In the genomic region with DNA sequence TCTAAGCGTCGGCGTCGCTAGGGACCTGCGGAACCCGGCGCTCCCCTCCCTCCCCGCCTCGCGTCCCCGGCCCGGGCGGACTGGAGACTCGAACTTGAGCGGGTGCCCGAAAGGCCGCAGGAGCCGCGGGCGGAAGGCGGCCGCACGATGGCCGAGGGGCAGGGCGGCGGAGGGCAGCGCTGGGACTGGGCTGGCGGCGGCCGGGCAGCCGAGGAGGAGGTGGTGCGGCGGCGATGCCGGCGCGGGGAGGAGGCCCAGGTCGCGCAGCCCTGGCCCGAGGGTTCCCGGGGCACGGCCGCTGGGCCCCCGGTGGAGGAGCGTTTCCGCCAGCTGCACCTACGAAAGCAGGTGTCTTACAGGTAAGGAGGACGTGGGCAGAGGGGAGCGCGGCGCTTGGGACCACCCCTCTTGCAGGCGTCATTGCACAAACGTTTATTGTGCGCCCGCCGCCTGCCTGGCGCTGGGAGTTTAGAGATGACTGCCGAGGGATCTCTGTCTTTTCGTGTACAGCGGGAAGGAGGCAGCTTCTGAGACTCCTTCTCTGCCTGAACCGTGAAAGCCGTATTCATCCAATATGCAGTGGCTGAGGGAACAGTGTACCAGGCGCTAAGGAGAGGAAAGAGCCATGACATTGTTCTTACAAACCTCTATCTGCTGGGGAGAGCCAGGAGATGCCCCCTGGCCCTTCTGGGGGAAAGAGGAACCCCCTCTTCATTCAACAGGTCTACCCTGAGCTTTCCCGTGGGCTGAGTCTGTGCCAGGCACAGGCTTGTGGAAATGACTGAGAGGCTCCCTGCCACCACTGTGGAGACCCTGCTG, we compare ENCODE assay signal across 8 cellular contexts. TPM values are rescaled to one million over a fixed set of nuclear protein-coding genes. Genes with fewer than 3 reads are reported as not detected.
DNase-seq lines count a peak whose midpoint lies in the region; ATAC-seq and TF ChIP-seq lines count a peak whose summit lies in the region.

No MANE protein-coding gene starts in this region.

- ATAC-seq in activated CD8-positive, alpha-beta T cell treated with anti-CD3 and anti-CD28 coated beads, Interleukin-2, amount 10 ng/mL, durations not matched to agents 7 days and 5 days, result peak; percentile 31
- ATAC-seq in GM18520 (IDR thresholded peaks at IDR 0.05; ENCODE audit: unreplicated experiment) (no peak), HG03520 (IDR thresholded peaks at IDR 0.05; ENCODE audit: unreplicated experiment) (no peak)

- 5% methylated on average over 60 of the region's 64 CpGs for WGBS in smooth muscle cell (ENCODE audit: low lambda C conversion rate)

- H2AFZ ChIP-seq in smooth muscle cell (ENCODE audit: low read depth), result peak overlapping the region; percentile 54

- CTCF ChIA-PET in activated CD8-positive, alpha-beta T cell treated with anti-CD3 and anti-CD28 coated beads, Interleukin-2, amount 10 ng/mL, durations not matched to agents 7 days and 5 days (lab: Charles Lee), result interaction anchor here (1.1 to 8.3 kb wide), 3 partner anchors 11 to 38 kb away, joined by 4 to 92 read pairs (median 58); partner anchors contain the start of gene DGKZ

- H3K9me3 ChIP-seq in left ventricle myocardium inferior (replicated peaks) (no peaks in the 10 kb centered on the region), smooth muscle cell (replicated peaks; ENCODE audit: low read depth) (no peaks in the 10 kb centered on the region)

- POLR2A ChIA-PET in activated CD8-positive, alpha-beta T cell treated with anti-CD3 and anti-CD28 coated beads, Interleukin-2, amount 10 ng/mL, durations not matched to agents 7 days and 5 days (lab: Charles Lee), result interaction anchor here (0.6 to 1.5 kb wide), 3 partner anchors 12 to 90 kb away, joined by 3 to 6 read pairs (median 3); no protein-coding TSS in a partner anchor

- peaks cover 11% of the 10 kb centered on the region for H3F3A ChIP-seq in smooth muscle cell (ENCODE audit: low read depth)

- peaks cover 36% of the 10 kb centered on the region for H3K4me1 ChIP-seq in left ventricle myocardium inferior
- peaks cover 29% of the 10 kb centered on the region for H3K4me1 ChIP-seq in smooth muscle cell (ENCODE audit: low read depth)

- H3K27ac ChIP-seq in left ventricle myocardium inferior (replicated peaks), result no peak overlapping the region
- no peak overlapping the region for H3K27ac ChIP-seq in smooth muscle cell (ENCODE audit: low read depth)

- TF ChIP-seq CTCF in left ventricle myocardium inferior (IDR thresholded peaks at IDR 0.05; ENCODE audit: borderline replicate concordance), result no peak
- TF ChIP-seq CTCF in smooth muscle cell (IDR thresholded peaks at IDR 0.05; ENCODE audit: borderline replicate concordance, insufficient read depth, poor library complexity, severe bottlenecking), result no peak

- intact Hi-C loops in left ventricle myocardium inferior (cut with micrococcal nuclease), result no loop called here

- H3K27me3 ChIP-seq in left ventricle myocardium inferior (ENCODE audit: low read depth), result peaks cover 27% of the 10 kb centered on the region
- peaks cover 4% of the 10 kb centered on the region for H3K27me3 ChIP-seq in smooth muscle cell (ENCODE audit: low read depth)

- H3K9me3 Mint-ChIP-seq in activated CD8-positive, alpha-beta T cell treated with anti-CD3 and anti-CD28 coated beads, Interleukin-2, amount 10 ng/mL, durations not matched to agents 7 days and 5 days (ENCODE audit: insufficient read depth), result no peaks in the 10 kb centered on the region

- peaks cover 3% of the 10 kb centered on the region for H3K36me3 Mint-ChIP-seq in activated CD8-positive, alpha-beta T cell treated with anti-CD3 and anti-CD28 coated beads, Interleukin-2, amount 10 ng/mL, durations not matched to agents 7 days and 5 days (ENCODE audit: low read depth)

- H3K4me2 ChIP-seq in smooth muscle cell, result peak overlapping the region; percentile 97

- H3K9ac ChIP-seq in smooth muscle cell (ENCODE audit: low read depth), result no peak overlapping the region

- peak overlapping the region; percentile 71 for H3K4me3 ChIP-seq in left ventricle myocardium inferior
- peak overlapping the region; percentile 63 for H3K4me3 ChIP-seq in smooth muscle cell

- peaks cover 46% of the 10 kb centered on the region for H3K4me1 Mint-ChIP-seq in activated CD8-positive, alpha-beta T cell treated with anti-CD3 and anti-CD28 coated beads, Interleukin-2, amount 10 ng/mL, durations not matched to agents 7 days and 5 days (ENCODE audit: low read depth)

- H3K79me2 ChIP-seq in smooth muscle cell (ENCODE audit: low read depth), result no peaks in the 10 kb centered on the region

- peaks cover 45% of the 10 kb centered on the region for H3K27me3 Mint-ChIP-seq in activated CD8-positive, alpha-beta T cell treated with anti-CD3 and anti-CD28 coated beads, Interleukin-2, amount 10 ng/mL, durations not matched to agents 7 days and 5 days (ENCODE audit: low read depth)

- H3K36me3 ChIP-seq in left ventricle myocardium inferior (no peaks in the 10 kb centered on the region), smooth muscle cell (ENCODE audit: low read depth) (no peaks in the 10 kb centered on the region)

- H4K20me1 ChIP-seq in smooth muscle cell (ENCODE audit: low read depth), result no peaks in the 10 kb centered on the region

- DNase-seq in NCI-H2227 (lab: John Stamatoyannopoulos, UW; ENCODE audit: unreplicated experiment) (peak; percentile 65), NCI-H2227 treated with DMSO at 0.1 percent for 48 hours (lab: John Stamatoyannopoulos, UW) (no peak), left ventricle myocardium inferior (no peak), smooth muscle cell (lab: John Stamatoyannopoulos, UW; ENCODE audit: unreplicated experiment) (no peak), NCI-H510A (lab: John Stamatoyannopoulos, UW) (no peak)
- DNase-seq in activated CD8-positive, alpha-beta T cell treated with anti-CD3 and anti-CD28 coated beads, Interleukin-2, amount 10 ng/mL, durations not matched to agents 7 days and 5 days, result no peak

- H3K27ac Mint-ChIP-seq in activated CD8-positive, alpha-beta T cell treated with anti-CD3 and anti-CD28 coated beads, Interleukin-2, amount 10 ng/mL, durations not matched to agents 7 days and 5 days, result no peak overlapping the region

- peak overlapping the region; percentile 54 for H3K4me3 Mint-ChIP-seq in activated CD8-positive, alpha-beta T cell treated with anti-CD3 and anti-CD28 coated beads, Interleukin-2, amount 10 ng/mL, durations not matched to agents 7 days and 5 days

RNA-seq across cellular contexts. Expression of gene DGKZ, which starts 13.9 kb away (rescaled TPM):
- total RNA-seq in activated CD8-positive, alpha-beta T cell treated with anti-CD3 and anti-CD28 coated beads, Interleukin-2, amount 10 ng/mL, durations not matched to agents 7 days and 5 days, result 100 to 1,000 TPM; 151 to 152 TPM
- total RNA-seq in left ventricle myocardium inferior, result 77.1 TPM
- 32.2 and 42.1 TPM in 2 replicates for total RNA-seq in smooth muscle cell
- polyA plus RNA-seq in smooth muscle cell, result 30.7 and 52.0 TPM in 2 replicates

RNA-seq across cellular contexts. Expression of gene MDK, which starts 48.1 kb away (rescaled TPM):
- 1 to 10 TPM; 6.9 to 7.4 TPM for total RNA-seq in activated CD8-positive, alpha-beta T cell treated with anti-CD3 and anti-CD28 coated beads, Interleukin-2, amount 10 ng/mL, durations not matched to agents 7 days and 5 days
- total RNA-seq in left ventricle myocardium inferior (5.4 TPM), smooth muscle cell (403 and 490 TPM in 2 replicates)
- polyA plus RNA-seq in smooth muscle cell, result 667 and 755 TPM in 2 replicates

RNA-seq across cellular contexts. Expression of gene CREB3L1, which starts 55.9 kb away (rescaled TPM):
- not detected for total RNA-seq in activated CD8-positive, alpha-beta T cell treated with anti-CD3 and anti-CD28 coated beads, Interleukin-2, amount 10 ng/mL, durations not matched to agents 7 days and 5 days
- 40.9 TPM for total RNA-seq in left ventricle myocardium inferior
- 49.1 and 63.3 TPM in 2 replicates for total RNA-seq in smooth muscle cell
- 385 and 437 TPM in 2 replicates for polyA plus RNA-seq in smooth muscle cell

RNA-seq across cellular contexts. Expression of gene CHRM4, which starts 58.2 kb away (rescaled TPM):
- total RNA-seq in activated CD8-positive, alpha-beta T cell treated with anti-CD3 and anti-CD28 coated beads, Interleukin-2, amount 10 ng/mL, durations not matched to agents 7 days and 5 days, result under 1 TPM; 0.37 TPM
- total RNA-seq in left ventricle myocardium inferior (not detected), smooth muscle cell (4.7 and 5.6 TPM in 2 replicates)
- 11.1 and 20.0 TPM in 2 replicates for polyA plus RNA-seq in smooth muscle cell

Comparison
In these comparisons a context has a peak if more than half of its experiments do, and no peak if none do; other contexts are left out.
1. RNA of gene MDK, which starts 48.1 kb away (total RNA-seq): 403 to 490 TPM in smooth muscle cell; 6.9 to 7.4 TPM in activated CD8-positive, alpha-beta T cell treated with anti-CD3 and anti-CD28 coated beads, Interleukin-2, amount 10 ng/mL, durations not matched to agents 7 days and 5 days and 5.4 TPM in left ventricle myocardium inferior (single experiment); every median in the first group is over 10 times any median in the second.
2. RNA of gene CREB3L1, which starts 55.9 kb away (total RNA-seq): 49.1 to 63.3 TPM in smooth muscle cell and 40.9 TPM in left ventricle myocardium inferior (single experiment); not detected in activated CD8-positive, alpha-beta T cell treated with anti-CD3 and anti-CD28 coated beads, Interleukin-2, amount 10 ng/mL, durations not matched to agents 7 days and 5 days; every median in the first group is over 10 times any median in the second.